17 cellular contexts compared by ENCODE assay signal in the genomic region with DNA sequence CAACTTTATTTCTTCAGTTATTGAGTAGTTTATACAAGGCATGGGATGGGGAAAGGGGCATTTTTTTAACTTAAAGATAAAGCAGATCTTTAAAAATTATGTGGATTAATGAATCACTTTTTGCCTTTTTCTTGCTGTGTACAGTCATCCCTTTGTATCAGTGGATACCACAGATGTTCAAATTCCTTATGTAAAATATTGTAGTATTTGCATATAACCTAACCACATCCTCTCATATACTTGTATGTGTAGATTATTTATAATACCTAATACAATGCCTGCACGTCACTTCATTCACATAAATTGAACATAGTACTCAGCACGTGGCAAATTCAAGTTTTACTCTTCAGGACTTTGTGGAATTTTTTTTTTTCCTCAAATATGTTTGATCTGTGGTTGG.
"Had no signal": no experiment of that assay in that cellular context is flagged by ENCODE, and none has a peak within 500 bp of the region (broad histone marks: within the 10 kb centered on the region; RNA-seq: fewer than 3 reads in every experiment).

No MANE protein-coding gene starts in this region.

- H3K27me3 ChIP-seq: brain microvascular endothelial cell, esophagus muscularis mucosa, left lung, tibial artery, uterus had no signal

- DNase-seq: activated CD4-positive, alpha-beta T cell treated with anti-CD3 and anti-CD28 coated beads, Interleukin-2, amount 10 ng/mL, durations not matched to agents 24 days and 14 days; activated CD8-positive, alpha-beta memory T cell treated with anti-CD3 and anti-CD28 coated beads, Interleukin-2, amount 50 U/mL, for 4 hours; activated CD8-positive, alpha-beta T cell treated with anti-CD3 and anti-CD28 coated beads, Interleukin-2, amount 10 ng/mL, durations not matched to agents 7 days and 5 days; activated effector memory CD4-positive, alpha-beta T cell treated with anti-CD3 and anti-CD28 coated beads, Interleukin-2, amount 50 U/mL, for 16 hours; activated T-cell treated with anti-CD3 and anti-CD28 coated beads, Interleukin-2, amount 50 U/mL, for 48 hours; brain microvascular endothelial cell; cortex of kidney; effector CD4-positive, alpha-beta T cell; hippocampal formation; left lung; mammary epithelial cell; stimulated activated CD4-positive, alpha-beta T cell treated with anti-CD3 and anti-CD28 coated beads, Interleukin-2, amount 100 ng/mL, for 48 hours; tibial artery; uterus had no signal

- H3K36me3 ChIP-seq: uterus had no signal

- H3K27ac ChIP-seq: brain microvascular endothelial cell, esophagus muscularis mucosa, left lung, tibial artery, uterus had no signal

- H3K4me1 ChIP-seq: esophagus muscularis mucosa, left lung, tibial artery, uterus had no signal

- H3K4me3 ChIP-seq: esophagus muscularis mucosa, left lung, tibial artery, uterus had no signal

- H3K9me3 ChIP-seq: esophagus muscularis mucosa, left lung, tibial artery, uterus had no signal

- ATAC-seq: activated CD8-positive, alpha-beta T cell treated with anti-CD3 and anti-CD28 coated beads, Interleukin-2, amount 10 ng/mL, durations not matched to agents 7 days and 5 days; left lung; natural killer cell treated with Interleukin-12 subunit alpha and Interleukin-12 subunit beta and Interleukin-15 and Interleukin-18, amount 100 ng/mL, for 72 hours; stimulated activated memory B cell treated with anti-CD40 and anti-IgM and Interleukin-4, amounts not matched to agents 10 μg/mL and 1 μg/mL and 100 μg/mL, for 72 hours had no signal
